In genomic region chr15:66566963-66567531, GRCh38 we compare ENCODE assay signal across 8 cellular contexts. TPM values are rescaled to one million over a fixed set of nuclear protein-coding genes. Genes with fewer than 3 reads are reported as not detected.
DNase-seq lines count a peak whose midpoint lies in the region; ATAC-seq and TF ChIP-seq lines count a peak whose summit lies in the region.

No MANE protein-coding gene starts in this region.

- no peaks in the 10 kb centered on the region for H3K79me2 ChIP-seq in hepatocyte

- H3K9me2 ChIP-seq in hepatocyte (replicated peaks; ENCODE audit: insufficient read depth) = no peaks in the 10 kb centered on the region

- peak; percentile 72 for TF ChIP-seq CTCF in hepatocyte (IDR thresholded peaks at IDR 0.05; ENCODE audit: poor library complexity)

- DNase-seq in DMS153 treated with DMSO at 0.1 percent for 48 hours (lab: John Stamatoyannopoulos, UW; ENCODE audit: unreplicated experiment) (peak; percentile 14), DMS153 (lab: John Stamatoyannopoulos, UW) (no peak), NCI-H1092 treated with DMSO at 0.1 percent for 48 hours (lab: John Stamatoyannopoulos, UW) (peak; percentile 14), SW480 (ENCODE audit: low spot score) (peak; percentile 50), amniotic stem cell (lab: John Stamatoyannopoulos, UW) (peak; percentile 51), hepatocyte (ENCODE audit: low spot score) (peak; percentile 90)

- H3K4me3 ChIP-seq in hepatocyte (no peak overlapping the region), skeletal muscle satellite cell (ENCODE audit: low read length) (no peak overlapping the region)

- no peaks in the 10 kb centered on the region for H3K9me3 ChIP-seq in hepatocyte (ENCODE audit: low read depth)
- H3K9me3 ChIP-seq in skeletal muscle satellite cell (replicated peaks; ENCODE audit: low read length) = no peaks in the 10 kb centered on the region

- H4K20me1 ChIP-seq in hepatocyte (ENCODE audit: insufficient read depth, poor library complexity, severe bottlenecking) = no peaks in the 10 kb centered on the region

- no peak for ATAC-seq in HG03045 (IDR thresholded peaks at IDR 0.05; ENCODE audit: unreplicated experiment)

- H3K27ac ChIP-seq in hepatocyte = no peak overlapping the region

- H2AFZ ChIP-seq in hepatocyte = no peak overlapping the region

- H3K36me3 ChIP-seq in hepatocyte (replicated peaks; ENCODE audit: insufficient read depth, low read depth) (no peaks in the 10 kb centered on the region), skeletal muscle satellite cell (ENCODE audit: insufficient read depth, low read length) (no peaks in the 10 kb centered on the region)

- no peak overlapping the region for H3K9ac ChIP-seq in skeletal muscle satellite cell (ENCODE audit: low read depth, low read length)

- H3K4me2 ChIP-seq in hepatocyte (no peak overlapping the region), skeletal muscle satellite cell (ENCODE audit: low read length) (peak overlapping the region; percentile 51)

- H3K4me1 ChIP-seq in hepatocyte (ENCODE audit: insufficient read depth) = no peaks in the 10 kb centered on the region
- peaks cover 10% of the 10 kb centered on the region for H3K4me1 ChIP-seq in skeletal muscle satellite cell (ENCODE audit: control insufficient read depth, insufficient read depth, low read length)

- H3K27me3 ChIP-seq in hepatocyte = no peaks in the 10 kb centered on the region
- H3K27me3 ChIP-seq in skeletal muscle satellite cell (ENCODE audit: control insufficient read depth, insufficient read depth, low read length) = no peaks in the 10 kb centered on the region

- WGBS in hepatocyte (ENCODE audit: low lambda C conversion rate, missing lambda C conversion rate) = 38% methylated on average over 15 of the region's 15 CpGs

RNA-seq across cellular contexts. Expression of gene LCTL, which starts 1.2 kb away (rescaled TPM):
- not detected in 2 replicates for total RNA-seq in hepatocyte
- 0.05 and 1.8 TPM in 2 replicates for polyA plus RNA-seq in hepatocyte
- under 0.01 TPM in 1 of 2 replicates, not detected in the other for total RNA-seq in skeletal muscle satellite cell (2012; rRNA removed)
